34 cellular contexts compared by ENCODE assay signal in genomic region chr7:129313282-129313681, GRCh38.
"Had no signal": no experiment of that assay in that cellular context is flagged by ENCODE, and none has a peak within 500 bp of the region (broad histone marks: within the 10 kb centered on the region; RNA-seq: fewer than 3 reads in every experiment).

No MANE protein-coding gene starts in this region.

- H3K27me3 ChIP-seq: Peyer's patch, SJCRH30 had no signal

- H3K4me1 ChIP-seq: Peyer's patch had no signal

- DNase-seq: Karpas-422, KG1, NCI-H1048, NCI-H1092 treated with DMSO at 0.1 percent for 48 hours, NCI-H1105 treated with DMSO at 0.1 percent for 48 hours, NCI-H1417, NCI-H1436, NCI-H146, NCI-H1694, NCI-H187, NCI-H1930, NCI-H2029 treated with DMSO at 0.1 percent for 48 hours, NCI-H2081 treated with DMSO at 0.1 percent for 48 hours, NCI-H2107, NCI-H2171, NCI-H226, NCI-H446 treated with DMSO at 0.1 percent for 48 hours, NCI-H510A, NCI-H524, NCI-H526, NCI-H69, NCI-H748 treated with DMSO at 0.1 percent for 48 hours, NCI-H82, OCI-M1, PC-3, Peyer's patch, SHP77, SIG-M5, SJCRH30, T-cell had no signal

- H3K4me3 ChIP-seq: Peyer's patch, SJCRH30, SK-N-MC had no signal

- H3K4me3 Mint-ChIP-seq: T-cell had no signal

- H3K9me3 Mint-ChIP-seq: T-cell had no signal

- H3K9me3 ChIP-seq: Peyer's patch, SJCRH30 had no signal

- H3K27me3 Mint-ChIP-seq: T-cell had no signal

- H3K27ac Mint-ChIP-seq: T-cell had no signal

- ATAC-seq: PC-3, Right ventricle myocardium inferior, SK-N-SH treated with all-trans-retinoic acid at 6 μM for 48 hours, T-cell had no signal

- H3K36me3 ChIP-seq: Peyer's patch, SJCRH30 had no signal

- H3K27ac ChIP-seq: Peyer's patch, RWPE1, SJCRH30, SK-N-MC had no signal
